ENCODE assay signal across 27 cellular contexts in genomic region chr22:43511276-43511910, GRCh38.
"Had no signal": no experiment of that assay in that cellular context is flagged by ENCODE, and none has a peak within 500 bp of the region (broad histone marks: within the 10 kb centered on the region; RNA-seq: fewer than 3 reads in every experiment).

No MANE protein-coding gene starts in this region.

- H3K4me3 ChIP-seq: heart right ventricle, lung, neural progenitor cell, prostate gland, sigmoid colon, testis, tibial nerve, upper lobe of left lung had no signal

- ATAC-seq: effector memory CD8-positive, alpha-beta T cell; heart right ventricle; left ventricle myocardium superior; naive thymus-derived CD4-positive, alpha-beta T cell; right cardiac atrium; stimulated activated memory B cell treated with anti-CD40 and anti-IgM and Interleukin-4, amounts not matched to agents 10 μg/mL and 1 μg/mL and 100 μg/mL, for 72 hours; stimulated activated naive CD8-positive, alpha-beta T cell treated with anti-CD3 and anti-CD28 coated beads, Interleukin-15, Interleukin-2, amounts not matched to agents 100 U/mL and 50 U/mL, for 24 hours had no signal

- H3K27me3 ChIP-seq: neural progenitor cell, testis, tibial nerve, upper lobe of left lung had no signal

- H3K4me2 ChIP-seq: neural progenitor cell had no signal

- H3K27ac ChIP-seq: heart right ventricle, neural progenitor cell, prostate gland, sigmoid colon, testis, tibial nerve, upper lobe of left lung had no signal

- FAIRE-seq: endometrium, islet of Langerhans, urothelium cell line had no signal

- H3K4me1 Mint-ChIP-seq: nephron; neural progenitor cell; stimulated activated memory B cell treated with anti-CD40 and anti-IgM and Interleukin-4, amounts not matched to agents 10 μg/mL and 1 μg/mL and 100 μg/mL, for 72 hours had no signal

- H3K9me3 Mint-ChIP-seq: effector memory CD8-positive, alpha-beta T cell; naive thymus-derived CD4-positive, alpha-beta T cell; nephron had no signal

- DNase-seq: cortex of kidney; effector memory CD8-positive, alpha-beta T cell; foreskin melanocyte; glutamatergic neuron; heart right ventricle; hippocampal formation; left ventricle myocardium superior; mesenchymal stem cell; midbrain; naive thymus-derived CD4-positive, alpha-beta T cell; right cardiac atrium; sigmoid colon; stimulated activated CD4-positive, alpha-beta T cell treated with anti-CD3 and anti-CD28 coated beads, Interleukin-2, amount 100 ng/mL, for 24 hours; stimulated activated CD4-positive, alpha-beta T cell treated with anti-CD3 and anti-CD28 coated beads, Interleukin-4, amount 100 ng/mL, for 24 hours; stimulated activated naive CD8-positive, alpha-beta T cell treated with anti-CD3 and anti-CD28 coated beads, Interleukin-15, Interleukin-2, amounts not matched to agents 100 U/mL and 50 U/mL, for 24 hours; substantia nigra; testis had no signal

- H3K9me3 ChIP-seq: heart right ventricle, prostate gland, sigmoid colon, testis, tibial nerve, upper lobe of left lung had no signal

- H3K4me1 ChIP-seq: heart right ventricle, prostate gland, sigmoid colon, testis, tibial nerve, upper lobe of left lung had no signal

- H3K9ac ChIP-seq: neural progenitor cell had no signal

- H3K36me3 ChIP-seq: heart right ventricle, neural progenitor cell, prostate gland, sigmoid colon, tibial nerve, upper lobe of left lung had no signal

- H3K27ac Mint-ChIP-seq: effector memory CD8-positive, alpha-beta T cell; naive thymus-derived CD4-positive, alpha-beta T cell; nephron; neural progenitor cell; stimulated activated memory B cell treated with anti-CD40 and anti-IgM and Interleukin-4, amounts not matched to agents 10 μg/mL and 1 μg/mL and 100 μg/mL, for 72 hours had no signal

- H3K4me3 Mint-ChIP-seq: effector memory CD8-positive, alpha-beta T cell; naive thymus-derived CD4-positive, alpha-beta T cell; nephron; neural progenitor cell; stimulated activated memory B cell treated with anti-CD40 and anti-IgM and Interleukin-4, amounts not matched to agents 10 μg/mL and 1 μg/mL and 100 μg/mL, for 72 hours had no signal

- H3K36me3 Mint-ChIP-seq: naive thymus-derived CD4-positive, alpha-beta T cell; neural progenitor cell; stimulated activated memory B cell treated with anti-CD40 and anti-IgM and Interleukin-4, amounts not matched to agents 10 μg/mL and 1 μg/mL and 100 μg/mL, for 72 hours had no signal
